1 cellular context compared by ENCODE assay signal in the genomic region with DNA sequence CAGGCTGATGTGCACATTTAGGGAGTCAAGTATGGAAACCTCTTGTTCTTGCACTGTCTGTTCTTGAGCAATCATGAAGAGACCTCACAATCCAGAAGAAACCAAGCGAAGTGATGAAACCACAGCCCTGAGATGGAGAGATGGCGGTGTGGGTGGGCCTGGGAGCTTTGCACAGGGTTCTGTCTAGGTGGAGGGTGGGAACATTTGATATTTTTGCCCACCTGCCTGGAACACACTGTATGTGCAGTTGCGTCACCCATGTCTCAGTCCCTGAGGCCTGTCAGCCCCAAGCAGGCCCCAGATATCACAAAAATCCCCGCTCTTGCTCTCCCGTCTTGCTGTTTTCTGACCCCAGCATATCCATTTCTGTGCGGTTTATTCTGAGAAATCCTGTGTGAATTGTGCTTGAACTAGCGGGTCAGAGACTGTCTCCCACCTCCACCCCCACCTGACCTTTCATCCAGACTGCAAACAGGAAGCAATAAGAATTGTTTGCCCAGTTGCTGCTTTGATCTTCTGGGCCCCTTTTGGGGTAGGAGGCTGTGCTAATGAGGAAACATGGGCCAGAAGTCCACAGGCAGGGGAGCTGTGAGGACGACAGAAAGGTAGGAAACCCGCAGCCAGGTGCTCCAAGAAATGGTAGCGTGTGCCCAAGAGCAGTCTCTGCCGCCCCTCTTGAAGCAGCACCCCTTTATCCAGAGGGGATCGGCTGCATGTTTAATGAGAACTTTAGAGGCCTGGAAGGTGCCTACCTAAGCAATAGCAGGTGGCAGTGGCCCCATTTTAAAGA.
TF ChIP-seq lines count a peak whose summit lies in the region.

No MANE protein-coding gene starts in this region.

TF ChIP-seq in HepG2, 621 proteins besides CTCF, POLR2A, EP300 and RAD21 (continued from another document and continues in another):
- TF ChIP-seq, protein P1, sequence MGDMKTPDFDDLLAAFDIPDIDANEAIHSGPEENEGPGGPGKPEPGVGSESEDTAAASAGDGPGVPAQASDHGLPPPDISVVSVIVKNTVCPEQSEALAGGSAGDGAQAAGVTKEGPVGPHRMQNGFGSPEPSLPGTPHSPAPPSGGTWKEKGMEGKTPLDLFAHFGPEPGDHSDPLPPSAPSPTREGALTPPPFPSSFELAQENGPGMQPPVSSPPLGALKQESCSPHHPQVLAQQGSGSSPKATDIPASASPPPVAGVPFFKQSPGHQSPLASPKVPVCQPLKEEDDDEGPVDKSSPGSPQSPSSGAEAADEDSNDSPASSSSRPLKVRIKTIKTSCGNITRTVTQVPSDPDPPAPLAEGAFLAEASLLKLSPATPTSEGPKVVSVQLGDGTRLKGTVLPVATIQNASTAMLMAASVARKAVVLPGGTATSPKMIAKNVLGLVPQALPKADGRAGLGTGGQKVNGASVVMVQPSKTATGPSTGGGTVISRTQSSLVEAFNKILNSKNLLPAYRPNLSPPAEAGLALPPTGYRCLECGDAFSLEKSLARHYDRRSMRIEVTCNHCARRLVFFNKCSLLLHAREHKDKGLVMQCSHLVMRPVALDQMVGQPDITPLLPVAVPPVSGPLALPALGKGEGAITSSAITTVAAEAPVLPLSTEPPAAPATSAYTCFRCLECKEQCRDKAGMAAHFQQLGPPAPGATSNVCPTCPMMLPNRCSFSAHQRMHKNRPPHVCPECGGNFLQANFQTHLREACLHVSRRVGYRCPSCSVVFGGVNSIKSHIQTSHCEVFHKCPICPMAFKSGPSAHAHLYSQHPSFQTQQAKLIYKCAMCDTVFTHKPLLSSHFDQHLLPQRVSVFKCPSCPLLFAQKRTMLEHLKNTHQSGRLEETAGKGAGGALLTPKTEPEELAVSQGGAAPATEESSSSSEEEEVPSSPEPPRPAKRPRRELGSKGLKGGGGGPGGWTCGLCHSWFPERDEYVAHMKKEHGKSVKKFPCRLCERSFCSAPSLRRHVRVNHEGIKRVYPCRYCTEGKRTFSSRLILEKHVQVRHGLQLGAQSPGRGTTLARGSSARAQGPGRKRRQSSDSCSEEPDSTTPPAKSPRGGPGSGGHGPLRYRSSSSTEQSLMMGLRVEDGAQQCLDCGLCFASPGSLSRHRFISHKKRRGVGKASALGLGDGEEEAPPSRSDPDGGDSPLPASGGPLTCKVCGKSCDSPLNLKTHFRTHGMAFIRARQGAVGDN (CRISPR knock-in tag; IDR thresholded peaks at IDR 0.05) = peak; percentile 85
- no peak for TF ChIP-seq ZNF773 (CRISPR knock-in tag; IDR thresholded peaks at IDR 0.05; ENCODE audit: borderline replicate concordance)
- TF ChIP-seq CEBPG (CRISPR knock-in tag; IDR thresholded peaks at IDR 0.05) = peak; percentile 91
- TF ChIP-seq ZNF709 (CRISPR knock-in tag; IDR thresholded peaks at IDR 0.05) = peak; percentile 96; the same call in 1 of the 2 replicates
- peak; percentile 100 for TF ChIP-seq SKI (IDR thresholded peaks at IDR 0.05; ENCODE audit: partially characterized antibody)
- TF ChIP-seq ZNF230 (CRISPR knock-in tag; IDR thresholded peaks at IDR 0.05) = peak; percentile 85
- TF ChIP-seq ZNF44 (CRISPR knock-in tag; IDR thresholded peaks at IDR 0.05) = peak; percentile 74; the same call in 1 of the 2 replicates
- TF ChIP-seq, protein P2, sequence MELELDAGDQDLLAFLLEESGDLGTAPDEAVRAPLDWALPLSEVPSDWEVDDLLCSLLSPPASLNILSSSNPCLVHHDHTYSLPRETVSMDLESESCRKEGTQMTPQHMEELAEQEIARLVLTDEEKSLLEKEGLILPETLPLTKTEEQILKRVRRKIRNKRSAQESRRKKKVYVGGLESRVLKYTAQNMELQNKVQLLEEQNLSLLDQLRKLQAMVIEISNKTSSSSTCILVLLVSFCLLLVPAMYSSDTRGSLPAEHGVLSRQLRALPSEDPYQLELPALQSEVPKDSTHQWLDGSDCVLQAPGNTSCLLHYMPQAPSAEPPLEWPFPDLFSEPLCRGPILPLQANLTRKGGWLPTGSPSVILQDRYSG (CRISPR knock-in tag; IDR thresholded peaks at IDR 0.05) = peak; percentile 83; the same call in 1 of the 2 replicates
- TF ChIP-seq, protein P3, sequence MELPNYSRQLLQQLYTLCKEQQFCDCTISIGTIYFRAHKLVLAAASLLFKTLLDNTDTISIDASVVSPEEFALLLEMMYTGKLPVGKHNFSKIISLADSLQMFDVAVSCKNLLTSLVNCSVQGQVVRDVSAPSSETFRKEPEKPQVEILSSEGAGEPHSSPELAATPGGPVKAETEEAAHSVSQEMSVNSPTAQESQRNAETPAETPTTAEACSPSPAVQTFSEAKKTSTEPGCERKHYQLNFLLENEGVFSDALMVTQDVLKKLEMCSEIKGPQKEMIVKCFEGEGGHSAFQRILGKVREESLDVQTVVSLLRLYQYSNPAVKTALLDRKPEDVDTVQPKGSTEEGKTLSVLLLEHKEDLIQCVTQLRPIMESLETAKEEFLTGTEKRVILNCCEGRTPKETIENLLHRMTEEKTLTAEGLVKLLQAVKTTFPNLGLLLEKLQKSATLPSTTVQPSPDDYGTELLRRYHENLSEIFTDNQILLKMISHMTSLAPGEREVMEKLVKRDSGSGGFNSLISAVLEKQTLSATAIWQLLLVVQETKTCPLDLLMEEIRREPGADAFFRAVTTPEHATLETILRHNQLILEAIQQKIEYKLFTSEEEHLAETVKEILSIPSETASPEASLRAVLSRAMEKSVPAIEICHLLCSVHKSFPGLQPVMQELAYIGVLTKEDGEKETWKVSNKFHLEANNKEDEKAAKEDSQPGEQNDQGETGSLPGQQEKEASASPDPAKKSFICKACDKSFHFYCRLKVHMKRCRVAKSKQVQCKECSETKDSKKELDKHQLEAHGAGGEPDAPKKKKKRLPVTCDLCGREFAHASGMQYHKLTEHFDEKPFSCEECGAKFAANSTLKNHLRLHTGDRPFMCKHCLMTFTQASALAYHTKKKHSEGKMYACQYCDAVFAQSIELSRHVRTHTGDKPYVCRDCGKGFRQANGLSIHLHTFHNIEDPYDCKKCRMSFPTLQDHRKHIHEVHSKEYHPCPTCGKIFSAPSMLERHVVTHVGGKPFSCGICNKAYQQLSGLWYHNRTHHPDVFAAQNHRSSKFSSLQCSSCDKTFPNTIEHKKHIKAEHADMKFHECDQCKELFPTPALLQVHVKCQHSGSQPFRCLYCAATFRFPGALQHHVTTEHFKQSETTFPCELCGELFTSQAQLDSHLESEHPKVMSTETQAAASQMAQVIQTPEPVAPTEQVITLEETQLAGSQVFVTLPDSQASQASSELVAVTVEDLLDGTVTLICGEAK (IDR thresholded peaks at IDR 0.05) = no peak
- TF ChIP-seq, protein P3 (CRISPR knock-in tag; IDR thresholded peaks at IDR 0.05) = peak; percentile 93
- no peak for TF ChIP-seq PLRG1 (conservative IDR thresholded peaks at IDR 0.05)
- peak; percentile 76; the same call in 1 of the 2 replicates for TF ChIP-seq LCORL (IDR thresholded peaks at IDR 0.05)
- TF ChIP-seq LCORL (CRISPR knock-in tag; IDR thresholded peaks at IDR 0.05) = peak; percentile 100
- peak; percentile 92; the same call in 1 of the 2 replicates for TF ChIP-seq NRL (CRISPR knock-in tag; IDR thresholded peaks at IDR 0.05; ENCODE audit: borderline replicate concordance)
- TF ChIP-seq NFATC3 (CRISPR knock-in tag; IDR thresholded peaks at IDR 0.05) = peak; percentile 82
- TF ChIP-seq ZNF883 (CRISPR knock-in tag; IDR thresholded peaks at IDR 0.05; ENCODE audit: not compliant biosample characterization) = peak; percentile 79
- TF ChIP-seq, protein P4, sequence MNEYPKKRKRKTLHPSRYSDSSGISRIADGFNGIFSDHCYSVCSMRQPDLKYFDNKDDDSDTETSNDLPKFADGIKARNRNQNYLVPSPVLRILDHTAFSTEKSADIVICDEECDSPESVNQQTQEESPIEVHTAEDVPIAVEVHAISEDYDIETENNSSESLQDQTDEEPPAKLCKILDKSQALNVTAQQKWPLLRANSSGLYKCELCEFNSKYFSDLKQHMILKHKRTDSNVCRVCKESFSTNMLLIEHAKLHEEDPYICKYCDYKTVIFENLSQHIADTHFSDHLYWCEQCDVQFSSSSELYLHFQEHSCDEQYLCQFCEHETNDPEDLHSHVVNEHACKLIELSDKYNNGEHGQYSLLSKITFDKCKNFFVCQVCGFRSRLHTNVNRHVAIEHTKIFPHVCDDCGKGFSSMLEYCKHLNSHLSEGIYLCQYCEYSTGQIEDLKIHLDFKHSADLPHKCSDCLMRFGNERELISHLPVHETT (CRISPR knock-in tag; conservative IDR thresholded peaks at IDR 0.05) = peak; percentile 93
- TF ChIP-seq KAT2B (IDR thresholded peaks at IDR 0.05; ENCODE audit: borderline replicate concordance, low read depth, low read length) = no peak
- TF ChIP-seq, protein P5, sequence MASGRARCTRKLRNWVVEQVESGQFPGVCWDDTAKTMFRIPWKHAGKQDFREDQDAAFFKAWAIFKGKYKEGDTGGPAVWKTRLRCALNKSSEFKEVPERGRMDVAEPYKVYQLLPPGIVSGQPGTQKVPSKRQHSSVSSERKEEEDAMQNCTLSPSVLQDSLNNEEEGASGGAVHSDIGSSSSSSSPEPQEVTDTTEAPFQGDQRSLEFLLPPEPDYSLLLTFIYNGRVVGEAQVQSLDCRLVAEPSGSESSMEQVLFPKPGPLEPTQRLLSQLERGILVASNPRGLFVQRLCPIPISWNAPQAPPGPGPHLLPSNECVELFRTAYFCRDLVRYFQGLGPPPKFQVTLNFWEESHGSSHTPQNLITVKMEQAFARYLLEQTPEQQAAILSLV (CRISPR knock-in tag; IDR thresholded peaks at IDR 0.05; ENCODE audit: borderline replicate concordance) = peak; percentile 96; the same call in 1 of the 2 replicates
- peak; percentile 99 for TF ChIP-seq KDM4B (CRISPR knock-in tag; IDR thresholded peaks at IDR 0.05)
- TF ChIP-seq FOXO1 (CRISPR knock-in tag; IDR thresholded peaks at IDR 0.05) = peak; percentile 100
- TF ChIP-seq ZNF549 (CRISPR knock-in tag; IDR thresholded peaks at IDR 0.05) = no peak
- peak; percentile 96 for TF ChIP-seq ZBTB38 (CRISPR knock-in tag; IDR thresholded peaks at IDR 0.05)
- TF ChIP-seq, protein P6, sequence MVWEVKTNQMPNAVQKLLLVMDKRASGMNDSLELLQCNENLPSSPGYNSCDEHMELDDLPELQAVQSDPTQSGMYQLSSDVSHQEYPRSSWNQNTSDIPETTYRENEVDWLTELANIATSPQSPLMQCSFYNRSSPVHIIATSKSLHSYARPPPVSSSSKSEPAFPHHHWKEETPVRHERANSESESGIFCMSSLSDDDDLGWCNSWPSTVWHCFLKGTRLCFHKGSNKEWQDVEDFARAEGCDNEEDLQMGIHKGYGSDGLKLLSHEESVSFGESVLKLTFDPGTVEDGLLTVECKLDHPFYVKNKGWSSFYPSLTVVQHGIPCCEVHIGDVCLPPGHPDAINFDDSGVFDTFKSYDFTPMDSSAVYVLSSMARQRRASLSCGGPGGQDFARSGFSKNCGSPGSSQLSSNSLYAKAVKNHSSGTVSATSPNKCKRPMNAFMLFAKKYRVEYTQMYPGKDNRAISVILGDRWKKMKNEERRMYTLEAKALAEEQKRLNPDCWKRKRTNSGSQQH (CRISPR knock-in tag; IDR thresholded peaks at IDR 0.05; ENCODE audit: low read depth) = peak; percentile 94; the same call in 1 of the 2 replicates
- no peak for TF ChIP-seq SOX6 (IDR thresholded peaks at IDR 0.05)
- peak; percentile 100 for TF ChIP-seq SOX6 (CRISPR knock-in tag; IDR thresholded peaks at IDR 0.05)
- TF ChIP-seq TCF7 (IDR thresholded peaks at IDR 0.05; ENCODE audit: low read depth) = peak; percentile 100
- TF ChIP-seq SP2 (CRISPR knock-in tag; IDR thresholded peaks at IDR 0.05) = no peak
- TF ChIP-seq, protein P7, sequence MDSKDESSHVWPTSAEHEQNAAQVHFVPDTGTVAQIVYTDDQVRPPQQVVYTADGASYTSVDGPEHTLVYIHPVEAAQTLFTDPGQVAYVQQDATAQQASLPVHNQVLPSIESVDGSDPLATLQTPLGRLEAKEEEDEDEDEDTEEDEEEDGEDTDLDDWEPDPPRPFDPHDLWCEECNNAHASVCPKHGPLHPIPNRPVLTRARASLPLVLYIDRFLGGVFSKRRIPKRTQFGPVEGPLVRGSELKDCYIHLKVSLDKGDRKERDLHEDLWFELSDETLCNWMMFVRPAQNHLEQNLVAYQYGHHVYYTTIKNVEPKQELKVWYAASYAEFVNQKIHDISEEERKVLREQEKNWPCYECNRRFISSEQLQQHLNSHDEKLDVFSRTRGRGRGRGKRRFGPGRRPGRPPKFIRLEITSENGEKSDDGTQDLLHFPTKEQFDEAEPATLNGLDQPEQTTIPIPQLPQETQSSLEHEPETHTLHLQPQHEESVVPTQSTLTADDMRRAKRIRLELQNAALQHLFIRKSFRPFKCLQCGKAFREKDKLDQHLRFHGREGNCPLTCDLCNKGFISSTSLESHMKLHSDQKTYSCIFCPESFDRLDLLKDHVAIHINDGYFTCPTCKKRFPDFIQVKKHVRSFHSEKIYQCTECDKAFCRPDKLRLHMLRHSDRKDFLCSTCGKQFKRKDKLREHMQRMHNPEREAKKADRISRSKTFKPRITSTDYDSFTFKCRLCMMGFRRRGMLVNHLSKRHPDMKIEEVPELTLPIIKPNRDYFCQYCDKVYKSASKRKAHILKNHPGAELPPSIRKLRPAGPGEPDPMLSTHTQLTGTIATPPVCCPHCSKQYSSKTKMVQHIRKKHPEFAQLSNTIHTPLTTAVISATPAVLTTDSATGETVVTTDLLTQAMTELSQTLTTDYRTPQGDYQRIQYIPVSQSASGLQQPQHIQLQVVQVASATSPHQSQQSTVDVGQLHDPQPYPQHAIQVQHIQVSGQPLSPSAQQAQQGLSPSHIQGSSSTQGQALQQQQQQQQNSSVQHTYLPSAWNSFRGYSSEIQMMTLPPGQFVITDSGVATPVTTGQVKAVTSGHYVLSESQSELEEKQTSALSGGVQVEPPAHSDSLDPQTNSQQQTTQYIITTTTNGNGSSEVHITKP (CRISPR knock-in tag; IDR thresholded peaks at IDR 0.05; ENCODE audit: low read depth) = peak; percentile 84; the same call in 1 of the 2 replicates
